Comparison of ENCODE assay signal across 14 cellular contexts in genomic region chr19:51810228-51810627, GRCh38. TPM values are rescaled to one million over a fixed set of nuclear protein-coding genes. Genes with fewer than 3 reads are reported as not detected.
A peak's percentile ranks its signal among the peaks of the same experiment; 100 is the strongest.
DNase-seq lines count a peak whose midpoint lies in the region; ATAC-seq, FAIRE-seq and TF ChIP-seq lines count a peak whose summit lies in the region.
"Had no signal": no experiment of that assay in that cellular context is flagged by ENCODE, and none has a peak within 500 bp of the region (broad histone marks: within the 10 kb centered on the region; RNA-seq: fewer than 3 reads in every experiment).

No MANE protein-coding gene starts in this region.

- no peak for FAIRE-seq in small intestine (lab: Jason Lieb, UNC)

- no peaks in the 10 kb centered on the region for H3K9me3 ChIP-seq in right atrium auricular region
- H3K9me3 ChIP-seq in small intestine (ENCODE audit: control insufficient read depth, low read depth), result no peaks in the 10 kb centered on the region
- H3K9me3 ChIP-seq: ascending aorta, SJCRH30 had no signal

- no peak overlapping the region for H3K27ac ChIP-seq in right atrium auricular region
- no peak overlapping the region for H3K27ac ChIP-seq in small intestine (ENCODE audit: low read depth in 1 of 2, low read length in 1 of 2)
- H3K27ac ChIP-seq: ascending aorta, SJCRH30 had no signal

- WGBS in small intestine, 3 donors, result 67 to 75% (median 74%) methylated on average over 7 of the region's 7 CpGs

- ATAC-seq in Right ventricle myocardium superior (ENCODE audit: poor library complexity), result peak; percentile 62

- DNase-seq in Right ventricle myocardium superior (no peak), right atrium auricular region (ENCODE audit: low spot score) (no peak), M059J (ENCODE audit: low read depth) (peak; percentile 53), small intestine (peak; percentile 3), HK-2 (ENCODE audit: unreplicated experiment) (no peak), NCI-H510A (lab: John Stamatoyannopoulos, UW) (no peak), DMS114 treated with DMSO at 0.1 percent for 48 hours (lab: John Stamatoyannopoulos, UW; ENCODE audit: unreplicated experiment) (no peak)
- DNase-seq: activated CD4-positive, alpha-beta T cell treated with anti-CD3 and anti-CD28 coated beads for 1 hour; hippocampal formation; mesendoderm; NCI-H226; SJCRH30 had no signal

- intact Hi-C loops in Right ventricle myocardium superior (cut with DNase I), result loop anchor here (10.0 kb wide), 1 partner anchor 95 kb away; no protein-coding TSS in a partner anchor

- peaks cover 0 to 27% of the 10 kb centered on the region in 2 donors for H3K4me1 ChIP-seq in right atrium auricular region
- H3K4me1 ChIP-seq in small intestine (ENCODE audit: control insufficient read depth in 2 of 2, insufficient read depth in 1 of 2, low read depth in 1 of 2, low read length in 1 of 2), result no peaks in the 10 kb centered on the region
- H3K4me1 ChIP-seq: ascending aorta, SJCRH30 had no signal

- H3K4me3 ChIP-seq in right atrium auricular region (no peak overlapping the region), WI38 (ENCODE audit: low read depth, low read length) (no peak overlapping the region), small intestine (ENCODE audit: low read depth in 1 of 2, low read length in 2 of 2) (no peak overlapping the region)
- H3K4me3 ChIP-seq: ascending aorta, SJCRH30 had no signal

- H3K27me3 ChIP-seq in right atrium auricular region (no peaks in the 10 kb centered on the region), small intestine (ENCODE audit: control insufficient read depth in 2 of 2, insufficient read depth in 2 of 2, low read length in 2 of 2) (no peaks in the 10 kb centered on the region)
- H3K27me3 ChIP-seq: ascending aorta, SJCRH30 had no signal

- TF ChIP-seq CTCF in right atrium auricular region (IDR thresholded peaks at IDR 0.05), result peak in 1 of 2 donors; percentile 59
- 0 out of 2 replicates have a peak, but pooled peaks have one; percentile 20 for TF ChIP-seq CTCF in WI38 (IDR thresholded peaks at IDR 0.05; ENCODE audit: low read depth, low read length)

- no peaks in the 10 kb centered on the region for H3K36me3 ChIP-seq in right atrium auricular region
- no peaks in the 10 kb centered on the region for H3K36me3 ChIP-seq in small intestine (ENCODE audit: control insufficient read depth in 2 of 2, insufficient read depth in 2 of 2, low read length in 2 of 2)
- H3K36me3 ChIP-seq: ascending aorta, SJCRH30 had no signal

RNA-seq across cellular contexts. Expression of gene FPR3, which starts 15.3 kb away (rescaled TPM):
- total RNA-seq in Right ventricle myocardium superior (4.0 TPM), right atrium auricular region (10 to 100 TPM in 1 of 2 donors, 1 to 10 TPM in 1; 1.4 to 14.7 TPM)
- total RNA-seq in M059J (2014; rRNA removed; shearing (Covaris generic)), result 0.10 and 0.22 TPM in 2 replicates
- 1 to 10 TPM in 2 of 3 donors, under 1 TPM in 1; 0.89 to 4.5 (median 3.0) TPM for polyA plus RNA-seq in small intestine
- total RNA-seq: SJCRH30 had no signal

RNA-seq across cellular contexts. Expression of gene FPR2, which starts 49.2 kb away (rescaled TPM):
- total RNA-seq in Right ventricle myocardium superior (0.59 TPM), right atrium auricular region (1 to 10 TPM in 1 of 2 donors, under 1 TPM in 1; 0.30 to 3.9 TPM)
- not detected in 2 replicates for total RNA-seq in M059J (2014; rRNA removed; shearing (Covaris generic))
- 1 to 10 TPM in 2 of 3 donors, not detected in 1; 1.8 to 2.6 TPM for polyA plus RNA-seq in small intestine
- total RNA-seq: SJCRH30 had no signal

RNA-seq across cellular contexts. Expression of gene FPR1, which starts 58.5 kb away (rescaled TPM):
- total RNA-seq in Right ventricle myocardium superior, result 3.5 TPM
- 10 to 100 TPM in 1 of 2 donors, 1 to 10 TPM in 1; 4.4 to 22.7 TPM for total RNA-seq in right atrium auricular region
- total RNA-seq in M059J (2014; rRNA removed; shearing (Covaris generic)), result 3.6 and 3.8 TPM in 2 replicates
- polyA plus RNA-seq in small intestine, result 1 to 10 TPM; 1.6 to 8.1 (median 2.2) TPM
- total RNA-seq: SJCRH30 had no signal

Comparison
In these comparisons a context has a peak if more than half of its experiments do, and no peak if none do; other contexts are left out.
1. DNase-seq: peak in M059J (single experiment) and small intestine (single experiment); none in Right ventricle myocardium superior (single experiment), right atrium auricular region (single experiment), HK-2 (single experiment), NCI-H510A (single experiment) and DMS114 treated with DMSO at 0.1 percent for 48 hours (single experiment).